Comparison of ENCODE assay signal across 9 cellular contexts in genomic region chr11:83681045-83681781, GRCh38.
A peak's percentile ranks its signal among the peaks of the same experiment; 100 is the strongest.
DNase-seq lines count a peak whose midpoint lies in the region; ATAC-seq and TF ChIP-seq lines count a peak whose summit lies in the region.
"Had no signal": no experiment of that assay in that cellular context is flagged by ENCODE, and none has a peak within 500 bp of the region (broad histone marks: within the 10 kb centered on the region; RNA-seq: fewer than 3 reads in every experiment).

No MANE protein-coding gene starts in this region.

- H3K9me3 ChIP-seq in spleen (no peaks in the 10 kb centered on the region), BE2C (no peaks in the 10 kb centered on the region)

- ATAC-seq in GM18505 (IDR thresholded peaks at IDR 0.05; ENCODE audit: unreplicated experiment) (no peak), HG02759 (IDR thresholded peaks at IDR 0.05; ENCODE audit: unreplicated experiment) (peak; percentile 62)

- no peak overlapping the region for H3K4me3 Mint-ChIP-seq in nephron progenitor cell

- intact Hi-C loops in spleen (cut with DNase I; ENCODE audit: low total_unique reads), result no loop called here

- TF ChIP-seq POLR2A in GM18505 (IDR thresholded peaks at IDR 0.05; ENCODE audit: borderline replicate concordance, extremely low read depth, insufficient read depth, insufficient read length), result peak; percentile 19
- no peak for TF ChIP-seq POLR2A in spleen (IDR thresholded peaks at IDR 0.05)

- H3K27ac Mint-ChIP-seq in nephron progenitor cell, result peak overlapping the region; percentile 11

- peaks cover 4% of the 10 kb centered on the region for H3K27me3 Mint-ChIP-seq in nephron progenitor cell (ENCODE audit: low read depth, poor library complexity)

- DNase-seq in NOMO-1 (lab: John Stamatoyannopoulos, UW; ENCODE audit: unreplicated experiment in 2 of 2) (peak; percentile 9 to 59), nephron progenitor cell (no peak), EL (no peak), NCI-H1092 treated with DMSO at 0.1 percent for 48 hours (lab: John Stamatoyannopoulos, UW) (no peak), spleen (no peak), BE2C (no peak)
- DNase-seq: activated CD8-positive, alpha-beta memory T cell treated with anti-CD3 and anti-CD28 coated beads, Interleukin-2, amount 50 U/mL, for 4 hours had no signal

- H3K4me3 ChIP-seq in spleen (peak overlapping the region in 3 of 8 donors; percentile 8 to 36 (median 8)), BE2C (ENCODE audit: low read depth, low read length) (no peak overlapping the region)

- H3K9me3 Mint-ChIP-seq in nephron progenitor cell, result no peaks in the 10 kb centered on the region

- no peak overlapping the region for H3K27ac ChIP-seq in spleen

- no peaks in the 10 kb centered on the region for H3K36me3 Mint-ChIP-seq in nephron progenitor cell (ENCODE audit: low read depth)

- TF ChIP-seq CTCF in nephron progenitor cell (IDR thresholded peaks at IDR 0.05) (no peak), spleen (IDR thresholded peaks at IDR 0.05 in 8 of 11, conservative IDR thresholded peaks at IDR 0.05 in 3 of 11) (no peak), BE2C (IDR thresholded peaks at IDR 0.05; ENCODE audit: low read depth, low read length) (no peak)

- H3K4me1 Mint-ChIP-seq in nephron progenitor cell, result peaks cover 41% of the 10 kb centered on the region

- H3K4me1 ChIP-seq in spleen (peaks cover 0 to 5% (median 0%) of the 10 kb centered on the region in 6 donors), BE2C (no peaks in the 10 kb centered on the region)

- H3K27me3 ChIP-seq in spleen (replicated peaks in 1 of 7) (peaks cover 0 to 6% (median 0%) of the 10 kb centered on the region in 7 donors), BE2C (no peaks in the 10 kb centered on the region)

- WGBS in spleen, 5 donors, result 65 to 78% (median 70%) methylated on average over 15 of the region's 15 CpGs

- H3K36me3 ChIP-seq in spleen (no peaks in the 10 kb centered on the region), BE2C (no peaks in the 10 kb centered on the region)

Comparison
In these comparisons a context has a peak if more than half of its experiments do, and no peak if none do; other contexts are left out.
1. DNase-seq: peak in NOMO-1 (2 of 2); none in nephron progenitor cell (single experiment), EL (single experiment), NCI-H1092 treated with DMSO at 0.1 percent for 48 hours (single experiment), spleen (single experiment) and BE2C (single experiment).